9 cellular contexts compared by ENCODE assay signal in genomic region chr4:41257901-41258300, GRCh38. TPM values are rescaled to one million over a fixed set of nuclear protein-coding genes. Genes with fewer than 3 reads are reported as not detected.
DNase-seq lines count a peak whose midpoint lies in the region; ATAC-seq and TF ChIP-seq lines count a peak whose summit lies in the region.
"Had no signal": no experiment of that assay in that cellular context is flagged by ENCODE, and none has a peak within 500 bp of the region (broad histone marks: within the 10 kb centered on the region; RNA-seq: fewer than 3 reads in every experiment).

No MANE protein-coding gene starts in this region.

- H2AFZ ChIP-seq in smooth muscle cell (ENCODE audit: low read depth) = peak overlapping the region; percentile 29

- peak; percentile 12 to 44 for DNase-seq in NCI-H526 (lab: John Stamatoyannopoulos, UW)
- no peak for DNase-seq in NCI-H526 treated with DMSO at 0.1 percent for 48 hours (lab: John Stamatoyannopoulos, UW)
- no peak for DNase-seq in SK-N-MC (ENCODE audit: low read depth, low spot score)
- DNase-seq in glutamatergic neuron = no peak
- DNase-seq in smooth muscle cell (lab: John Stamatoyannopoulos, UW; ENCODE audit: unreplicated experiment) = no peak
- DNase-seq in posterior vena cava (ENCODE audit: low spot score) = no peak

- peaks cover 13% of the 10 kb centered on the region for H3K9me3 Mint-ChIP-seq in glutamatergic neuron (ENCODE audit: unreplicated experiment)

- TF ChIP-seq CTCF in glutamatergic neuron (IDR thresholded peaks at IDR 0.05; ENCODE audit: partially characterized antibody, unreplicated experiment) (no peak), smooth muscle cell (IDR thresholded peaks at IDR 0.05; ENCODE audit: borderline replicate concordance, insufficient read depth, poor library complexity, severe bottlenecking) (no peak)

- H3K4me2 ChIP-seq in smooth muscle cell = peak overlapping the region; percentile 93

- peak overlapping the region; percentile 96 for H3K9ac ChIP-seq in SK-N-MC (ENCODE audit: insufficient read length)
- H3K9ac ChIP-seq in smooth muscle cell (ENCODE audit: low read depth) = no peak overlapping the region

- H3K4me1 ChIP-seq in smooth muscle cell (ENCODE audit: low read depth) = peaks cover 3% of the 10 kb centered on the region

- ATAC-seq in GM21576 (IDR thresholded peaks at IDR 0.05; ENCODE audit: unreplicated experiment) = no peak
- no peak for ATAC-seq in GM19324 (IDR thresholded peaks at IDR 0.05; ENCODE audit: low FRiP score, unreplicated experiment)

- H3K36me3 Mint-ChIP-seq in glutamatergic neuron (ENCODE audit: unreplicated experiment) = peaks cover 8% of the 10 kb centered on the region

- H3K4me3 ChIP-seq in SK-N-MC (peak overlapping the region; percentile 92), smooth muscle cell (peak overlapping the region; percentile 77)

- 11% methylated on average over 11 of the region's 11 CpGs for WGBS in smooth muscle cell (ENCODE audit: low lambda C conversion rate)

- H3F3A ChIP-seq in smooth muscle cell (ENCODE audit: low read depth) = peaks cover 7% of the 10 kb centered on the region

- no peaks in the 10 kb centered on the region for H3K27me3 ChIP-seq in smooth muscle cell (ENCODE audit: low read depth)

- H3K27ac ChIP-seq in SK-N-MC = peak overlapping the region; percentile 29; the same call in 1 of the 2 replicates
- H3K27ac ChIP-seq in smooth muscle cell (ENCODE audit: low read depth) = no peak overlapping the region

- peaks cover 53% of the 10 kb centered on the region for H3K36me3 ChIP-seq in SK-N-MC (ENCODE audit: insufficient read depth, low read length)
- H3K36me3 ChIP-seq in smooth muscle cell (ENCODE audit: low read depth) = no peaks in the 10 kb centered on the region

- peaks cover 5% of the 10 kb centered on the region for H4K20me1 ChIP-seq in smooth muscle cell (ENCODE audit: low read depth)

- H3K27ac Mint-ChIP-seq in glutamatergic neuron (ENCODE audit: unreplicated experiment) = peak overlapping the region; percentile 91

- H3K4me3 Mint-ChIP-seq in glutamatergic neuron (ENCODE audit: unreplicated experiment) = peak overlapping the region; percentile 98

- intact Hi-C loops in posterior vena cava (cut with DNase I) = no loop called here

- peaks cover 27% of the 10 kb centered on the region for H3K4me1 Mint-ChIP-seq in glutamatergic neuron (ENCODE audit: low read depth, unreplicated experiment)

- peaks cover 6% of the 10 kb centered on the region for H3K27me3 Mint-ChIP-seq in glutamatergic neuron (ENCODE audit: unreplicated experiment)

- no peaks in the 10 kb centered on the region for H3K79me2 ChIP-seq in smooth muscle cell (ENCODE audit: low read depth)

- H3K9me3 ChIP-seq in SK-N-MC (ENCODE audit: low read depth, low read length) (no peaks in the 10 kb centered on the region), smooth muscle cell (replicated peaks; ENCODE audit: low read depth) (no peaks in the 10 kb centered on the region)

RNA-seq across cellular contexts. Expression of gene UCHL1, which starts 1.2 kb away (rescaled TPM):
- total RNA-seq in glutamatergic neuron (ENCODE audit: unreplicated experiment) (1,012 TPM), smooth muscle cell (330 and 360 TPM in 2 replicates), posterior vena cava (10 to 100 TPM; 22.1 to 31.0 TPM)
- 206 and 223 TPM in 2 replicates for polyA plus RNA-seq in smooth muscle cell
- total RNA-seq: T-helper 1 cell treated with Interleukin-12 subunit alpha and Interleukin-12 subunit beta and Interleukin-4 antibody, amounts not matched to agents 30 ng/mL and 1 ng/mL, for 36 hours had no signal

RNA-seq across cellular contexts. Expression of gene APBB2, which starts 43.6 kb away (rescaled TPM):
- total RNA-seq in glutamatergic neuron (ENCODE audit: unreplicated experiment) (117 TPM), smooth muscle cell (60.9 and 83.9 TPM in 2 replicates), posterior vena cava (10 to 100 TPM; 55.2 to 70.1 TPM)
- polyA plus RNA-seq in smooth muscle cell = 22.1 and 32.7 TPM in 2 replicates

Comparison
In these comparisons a context has a peak if more than half of its experiments do, and no peak if none do; other contexts are left out.
1. DNase-seq: peak in NCI-H526 (2 of 2); none in NCI-H526 treated with DMSO at 0.1 percent for 48 hours (single experiment), SK-N-MC (single experiment), glutamatergic neuron (single experiment), smooth muscle cell (single experiment) and posterior vena cava (single experiment).
2. RNA of gene UCHL1, which starts 1.2 kb away (total RNA-seq): 1,012 TPM in glutamatergic neuron (single experiment) and 330 to 360 TPM in smooth muscle cell; 22.1 to 31.0 TPM in posterior vena cava; every median in the first group is over 10 times any median in the second.